ENCODE assay signal across 9 cellular contexts in genomic region chr10:98170249-98171117, GRCh38. TPM values are rescaled to one million over a fixed set of nuclear protein-coding genes. Genes with fewer than 3 reads are reported as not detected.
DNase-seq lines count a peak whose midpoint lies in the region; ATAC-seq, FAIRE-seq and TF ChIP-seq lines count a peak whose summit lies in the region.
"Had no signal": no experiment of that assay in that cellular context is flagged by ENCODE, and none has a peak within 500 bp of the region (broad histone marks: within the 10 kb centered on the region; RNA-seq: fewer than 3 reads in every experiment).

No MANE protein-coding gene starts in this region.

- H3K27me3 ChIP-seq in SJCRH30 (no peaks in the 10 kb centered on the region), H1 (replicated peaks in 1 of 4; ENCODE audit: control insufficient read depth in 3 of 4, extremely low read depth in 1 of 4, insufficient read depth in 3 of 4, low read length in 3 of 4) (no peaks in the 10 kb centered on the region), mesendoderm (ENCODE audit: insufficient read depth, low read length, poor library complexity) (no peaks in the 10 kb centered on the region)

- H3K56ac ChIP-seq in H1 (replicated peaks; ENCODE audit: insufficient read length, low read depth, low read length) (no peak overlapping the region), mesendoderm (ENCODE audit: low read length) (no peak overlapping the region)

- H3K4me3 ChIP-seq in SJCRH30 (no peak overlapping the region), H1 (ENCODE audit: extremely low read depth in 1 of 4, insufficient read depth in 2 of 4, low read depth in 3 of 4, low read length in 4 of 4) (no peak overlapping the region), mesendoderm (ENCODE audit: low read length) (no peak overlapping the region)

- H3K18ac ChIP-seq in H1 (ENCODE audit: extremely low read depth, low read length) = no peak overlapping the region
- no peak overlapping the region for H3K18ac ChIP-seq in mesendoderm (ENCODE audit: low read length)

- no peak overlapping the region for H2BK12ac ChIP-seq in H1 (ENCODE audit: low read depth, low read length)

- H3K36me3 ChIP-seq in SJCRH30 (peaks cover 6% of the 10 kb centered on the region; the same call in 1 of the 2 replicates), H1 (ENCODE audit: control insufficient read depth in 2 of 4, insufficient read depth in 4 of 4, low read length in 3 of 4) (0 out of 8 replicates have a peak, but pooled peaks cover 0 to 2% (median 0%) of the 10 kb centered on the region in 4 experiments), mesendoderm (ENCODE audit: control insufficient read depth, insufficient read depth, low read length) (no peaks in the 10 kb centered on the region)

- H2BK15ac ChIP-seq in H1 (ENCODE audit: low read length) (no peak overlapping the region), mesendoderm (replicated peaks; ENCODE audit: low read depth) (no peak overlapping the region)

- ATAC-seq in HG03457 (IDR thresholded peaks at IDR 0.05; ENCODE audit: unreplicated experiment) = no peak

- H3K23me2 ChIP-seq in H1 (ENCODE audit: low read depth, low read length) = no peaks in the 10 kb centered on the region

- POLR2A ChIA-PET in H1 (lab: Charles Lee; ENCODE audit: partially characterized antibody) = no interaction called here

- TF ChIP-seq CTCF in H1 (IDR thresholded peaks at IDR 0.05; ENCODE audit: control extremely low read depth in 1 of 3, insufficient read depth in 1 of 3, low read depth in 1 of 3, low read length in 3 of 3) = peak in 2 of 3 experiments; percentile 61 to 82; a peak in 3 of 4 replicates

- 61% methylated on average over 3 of the region's 3 CpGs; no CpG with 5 or more reads in 1 of the 2 experiments for WGBS in H1 (ENCODE audit: extremely low coverage in 1 of 2, insufficient coverage in 1 of 2, insufficient read length in 1 of 2, insufficient replicate concordance in 2 of 2, low coverage in 1 of 2, low lambda C conversion rate in 2 of 2, missing lambda C conversion rate in 1 of 2), 2 experiments
- WGBS in mesendoderm (ENCODE audit: extremely low coverage, insufficient coverage, low lambda C conversion rate) = no CpG with 5 or more reads among the region's 3 CpGs

- H3K4ac ChIP-seq in H1 (replicated peaks; ENCODE audit: insufficient read length, low read depth, low read length) = no peak overlapping the region
- no peak overlapping the region for H3K4ac ChIP-seq in mesendoderm (ENCODE audit: low read depth, low read length)

- H3K4me2 ChIP-seq in H1 (ENCODE audit: insufficient read depth in 1 of 2, low read depth in 2 of 2, low read length in 2 of 2) (no peak overlapping the region), mesendoderm (ENCODE audit: low read length) (no peak overlapping the region)

- no peak overlapping the region; the same call in 1 of the 2 replicates for H3K27ac ChIP-seq in SJCRH30
- no peak overlapping the region for H3K27ac ChIP-seq in H1 (ENCODE audit: low read depth, low read length)
- H3K27ac ChIP-seq in mesendoderm (ENCODE audit: low read depth, low read length) = no peak overlapping the region

- no peak for TF ChIP-seq POLR2A in H1 (IDR thresholded peaks at IDR 0.05; ENCODE audit: control extremely low read depth in 1 of 2, low read depth in 2 of 2, low read length in 2 of 2)

- TF ChIP-seq EP300 in H1 (IDR thresholded peaks at IDR 0.05; ENCODE audit: borderline replicate concordance in 1 of 2, low read depth in 2 of 2, low read length in 2 of 2) = no peak

- FAIRE-seq in H1 (lab: Jason Lieb, UNC) = peak; percentile 96

- H3K9ac ChIP-seq in H1 (replicated peaks in 1 of 4; ENCODE audit: extremely low read depth in 1 of 4, low read depth in 3 of 4, low read length in 3 of 4) = no peak overlapping the region
- no peak overlapping the region for H3K9ac ChIP-seq in mesendoderm (ENCODE audit: low read length)

- H3K14ac ChIP-seq in H1 (ENCODE audit: insufficient read length) = no peak overlapping the region

- DNase-seq in AG08395 (ENCODE audit: low spot score) (peak; percentile 63), EL (peak; percentile 54), HPDE6-E6E7 (ENCODE audit: extremely low spot score) (peak; percentile 21), SJCRH30 (peak; percentile 36 to 78), H1 (ENCODE audit: low read depth in 1 of 2, low spot score in 2 of 2) (peak; percentile 46 to 66), mesendoderm (peak; percentile 92), amniotic stem cell (lab: John Stamatoyannopoulos, UW) (no peak)
- DNase-seq: left cardiac atrium had no signal

- H2BK120ac ChIP-seq in H1 (replicated peaks; ENCODE audit: low read depth, low read length) = no peak overlapping the region
- no peak overlapping the region for H2BK120ac ChIP-seq in mesendoderm (ENCODE audit: low read depth, low read length)

- no peak overlapping the region for H4K5ac ChIP-seq in H1 (ENCODE audit: insufficient read length, low read depth, low read length)
- no peak overlapping the region for H4K5ac ChIP-seq in mesendoderm (ENCODE audit: low read length)

- peaks cover 0 to 2% of the 10 kb centered on the region in 2 experiments for H4K20me1 ChIP-seq in H1 (replicated peaks in 1 of 2; ENCODE audit: control insufficient read depth in 1 of 2, insufficient read depth in 2 of 2, low read length in 2 of 2)

- H2AK5ac ChIP-seq in H1 (ENCODE audit: low read depth, low read length) (no peak overlapping the region), mesendoderm (ENCODE audit: low read length) (no peak overlapping the region)

- H3K79me2 ChIP-seq in H1 (ENCODE audit: control insufficient read depth in 1 of 2, insufficient read depth in 2 of 2, low read length in 2 of 2) = peaks cover 0 to 2% of the 10 kb centered on the region in 2 experiments; a peak in 2 of 4 replicates
- no peaks in the 10 kb centered on the region for H3K79me2 ChIP-seq in mesendoderm (ENCODE audit: control insufficient read depth, insufficient read depth, low read length)

- H2BK5ac ChIP-seq in H1 (ENCODE audit: low read depth, low read length) = no peak overlapping the region
- no peak overlapping the region for H2BK5ac ChIP-seq in mesendoderm (ENCODE audit: low read length)

- no peak overlapping the region for H2BK20ac ChIP-seq in H1 (ENCODE audit: low read length)

- CTCF ChIA-PET in H1 (lab: Charles Lee; ENCODE audit: partially characterized antibody) = interaction anchor here (0.7 to 7.8 kb wide), 59 partner anchors 8 to 384 kb away, joined by 3 to 68 read pairs (median 4); partner anchors contain the start of gene R3HCC1L

- TF ChIP-seq RAD21 in H1 (IDR thresholded peaks at IDR 0.05 in 1 of 2, conservative IDR thresholded peaks at IDR 0.05 in 1 of 2; ENCODE audit: low read depth in 2 of 2, low read length in 2 of 2) = peak; percentile 66 to 75

- H3K9me3 ChIP-seq in SJCRH30 (replicated peaks) (no peaks in the 10 kb centered on the region), H1 (ENCODE audit: insufficient read depth in 2 of 2, low read depth in 1 of 2, low read length in 1 of 2) (no peaks in the 10 kb centered on the region)

- H4K91ac ChIP-seq in H1 (replicated peaks; ENCODE audit: insufficient read length, low read length) = no peak overlapping the region

- H4K8ac ChIP-seq in H1 (ENCODE audit: extremely low read depth, insufficient read depth, low read length) (no peak overlapping the region), mesendoderm (ENCODE audit: low read depth, low read length) (no peak overlapping the region)

- H3K4me1 ChIP-seq in SJCRH30 (peaks cover 26% of the 10 kb centered on the region), H1 (replicated peaks in 1 of 4; ENCODE audit: control insufficient read depth in 3 of 4, insufficient read depth in 4 of 4, low read length in 3 of 4) (peaks cover 6 to 14% (median 12%) of the 10 kb centered on the region in 4 experiments), mesendoderm (ENCODE audit: control insufficient read depth, low read depth, low read length) (peaks cover 5% of the 10 kb centered on the region)

- H3K23ac ChIP-seq in H1 (ENCODE audit: insufficient read length) (no peak overlapping the region), mesendoderm (ENCODE audit: low read length) (no peak overlapping the region)

- H3K79me1 ChIP-seq in H1 (ENCODE audit: low read depth, low read length) = no peaks in the 10 kb centered on the region; the same call in 1 of the 2 replicates
- H3K79me1 ChIP-seq in mesendoderm (ENCODE audit: low read length) = peaks cover 4% of the 10 kb centered on the region

- H2AFZ ChIP-seq in H1 (ENCODE audit: low read length) = no peak overlapping the region

TF ChIP-seq in H1, 55 proteins besides CTCF, POLR2A, EP300 and RAD21 (continues in another document):
- no peak for TF ChIP-seq ZNF274 (IDR thresholded peaks at IDR 0.05; ENCODE audit: borderline replicate concordance, extremely low read depth, low read length)
- TF ChIP-seq POLR2AphosphoS5 (IDR thresholded peaks at IDR 0.05; ENCODE audit: low read depth, low read length) = no peak
- TF ChIP-seq TAF7 (optimal IDR thresholded peaks at IDR 0.05; ENCODE audit: borderline replicate concordance, low read depth, low read length) = peak; percentile 18
- no peak for TF ChIP-seq SIRT6 (IDR thresholded peaks at IDR 0.05; ENCODE audit: low read length)
- peak; percentile 53; the same call in 1 of the 2 replicates for TF ChIP-seq TBP (IDR thresholded peaks at IDR 0.05; ENCODE audit: low read depth, low read length)
- TF ChIP-seq POU5F1 (IDR thresholded peaks at IDR 0.05; ENCODE audit: low read depth, low read length) = no peak
- no peak for TF ChIP-seq FOSL1 (IDR thresholded peaks at IDR 0.05; ENCODE audit: insufficient read depth, low read depth, low read length)
- TF ChIP-seq RXRA (IDR thresholded peaks at IDR 0.05; ENCODE audit: insufficient read depth, low read depth, low read length) = no peak
- TF ChIP-seq CBX8 (IDR thresholded peaks at IDR 0.05; ENCODE audit: borderline replicate concordance, low read depth, low read length) = no peak
- TF ChIP-seq KDM5A (IDR thresholded peaks at IDR 0.05; ENCODE audit: low read length) = no peak

RNA-seq across cellular contexts. Expression of gene R3HCC1L, which starts 36.0 kb away (rescaled TPM):
- total RNA-seq in SJCRH30 (2014; rRNA removed; shearing (Covaris generic)) = 28.7 and 30.6 TPM in 2 replicates
- 13.9 and 16.6 TPM in 2 replicates for total RNA-seq in H1 (2021; fragmentation: NEBNext Ultra II Directional; extraction: Animal tissue kit (Norgen Biotek cat#: 25700))
- 4.6 and 6.9 TPM in 2 replicates for polyA plus RNA-seq in H1 (2011; rRNA removed)
- 10.4 TPM for polyA plus RNA-seq in H1 (2011; cell fraction: cytosol; rRNA removed)
- polyA plus RNA-seq in H1 (2011; cell fraction: nucleus; rRNA removed) = 4.4 TPM
- polyA plus RNA-seq in H1 (2012, experiment 1 of 2) = 13.7 to 15.7 TPM (median 14.7 TPM) in 4 replicates
- polyA plus RNA-seq in H1 (2012, experiment 2 of 2) = 0.66 TPM
- polyA plus RNA-seq in H1 (2013, experiment 1 of 2) = 12.1 TPM
- polyA plus RNA-seq in H1 (2013, experiment 2 of 2) = 11.9 TPM
- polyA minus RNA-seq in H1 (2011; rRNA and poly(A)+ RNA removed) = 18.1 and 24.4 TPM in 2 replicates
- polyA minus RNA-seq in H1 (2011; cell fraction: cytosol; rRNA and poly(A)+ RNA removed) = 11.7 TPM
- polyA minus RNA-seq in H1 (2011; cell fraction: nucleus; rRNA and poly(A)+ RNA removed) = 24.7 TPM
- 11.4 TPM for polyA plus RNA-seq in mesendoderm (2013, experiment 1 of 2)
- polyA plus RNA-seq in mesendoderm (2013, experiment 2 of 2) = 11.2 TPM
